Comparison of ENCODE assay signal across 7 cellular contexts in the genomic region with DNA sequence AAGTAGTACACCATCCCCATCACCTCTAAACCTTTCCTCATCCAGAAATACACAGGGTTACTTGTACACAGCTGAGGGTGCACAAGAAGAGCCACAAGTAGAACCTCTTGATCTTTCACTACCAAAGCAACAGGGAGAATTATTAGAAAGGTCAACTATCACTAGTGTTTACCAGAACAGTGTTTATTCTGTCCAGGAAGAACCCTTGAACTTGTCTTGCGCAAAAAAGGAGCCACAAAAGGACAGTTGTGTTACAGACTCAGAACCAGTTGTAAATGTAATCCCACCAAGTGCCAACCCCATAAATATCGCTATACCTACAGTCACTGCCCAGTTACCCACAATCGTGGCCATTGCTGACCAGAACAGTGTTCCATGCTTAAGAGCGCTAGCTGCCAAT.
"Had no signal": no experiment of that assay in that cellular context is flagged by ENCODE, and none has a peak within 500 bp of the region (broad histone marks: within the 10 kb centered on the region; RNA-seq: fewer than 3 reads in every experiment).

No MANE protein-coding gene starts in this region.

- H3K4me1 Mint-ChIP-seq: GM23338 had no signal

- DNase-seq: H9, HCEC 1CT, IMR-90 had no signal

- H3K9me3 Mint-ChIP-seq: GM23338, H9 had no signal

- H2AFZ ChIP-seq: GM23338 had no signal

- H3K27ac Mint-ChIP-seq: GM23338, H9 had no signal

- H3K4me2 ChIP-seq: GM23338 had no signal

- H3K4me3 Mint-ChIP-seq: GM23338, H9 had no signal

- FAIRE-seq: H1, K562 had no signal

- H3K27ac ChIP-seq: HL-60 had no signal

- H3K4me3 ChIP-seq: GM23338, K562 had no signal
